In genomic region chr15:90154861-90155626, GRCh38 we compare ENCODE assay signal across 8 cellular contexts. TPM values are rescaled to one million over a fixed set of nuclear protein-coding genes. Genes with fewer than 3 reads are reported as not detected.
DNase-seq lines count a peak whose midpoint lies in the region; ATAC-seq, FAIRE-seq and TF ChIP-seq lines count a peak whose summit lies in the region.

No MANE protein-coding gene starts in this region.

- H3K4me3 ChIP-seq in choroid plexus epithelial cell (ENCODE audit: low read depth, low read length) (no peak overlapping the region), pancreas (no peak overlapping the region)

- WGBS in pancreas, 2 donors, result 32% methylated on average over 16 of the region's 16 CpGs

- no TSS peak for BruUV-seq in Calu3 (replicated peaks; lab: Mats Ljungman, UMichigan)

- ATAC-seq in pancreas (peak; percentile 52 to 63 (median 54)), GM21786 (IDR thresholded peaks at IDR 0.05; ENCODE audit: unreplicated experiment) (no peak)
- ATAC-seq in activated CD8-positive, alpha-beta T cell treated with anti-CD3 and anti-CD28 coated beads for 36 hours, result no peak
- no peak for ATAC-seq in activated CD4-positive, CD25-positive, alpha-beta regulatory T cell treated with anti-CD3 and anti-CD28 coated beads, Interleukin-2, amount 50 U/mL, for 24 hours

- peak overlapping the region; percentile 56 to 85 (median 71) for H3K27ac ChIP-seq in pancreas

- TF ChIP-seq CTCF in Calu3 (IDR thresholded peaks at IDR 0.05; ENCODE audit: unreplicated experiment) (no peak), choroid plexus epithelial cell (conservative IDR thresholded peaks at IDR 0.05; ENCODE audit: low read depth, low read length) (no peak), pancreas (IDR thresholded peaks at IDR 0.05) (no peak)
- TF ChIP-seq CTCF in activated CD8-positive, alpha-beta T cell treated with anti-CD3 and anti-CD28 coated beads for 36 hours (IDR thresholded peaks at IDR 0.05), result no peak

- peaks cover 5% of the 10 kb centered on the region for H3K36me3 Mint-ChIP-seq in Calu3 (ENCODE audit: insufficient read depth, unreplicated experiment)
- H3K36me3 Mint-ChIP-seq in activated CD8-positive, alpha-beta T cell treated with anti-CD3 and anti-CD28 coated beads for 36 hours (ENCODE audit: low read depth), result no peaks in the 10 kb centered on the region

- H3K27me3 ChIP-seq in pancreas, result no peaks in the 10 kb centered on the region

- no peaks in the 10 kb centered on the region for H3K9me3 ChIP-seq in pancreas

- intact Hi-C loops in Calu3 (cut with micrococcal nuclease; ENCODE audit: unreplicated experiment) (no loop called here), pancreas (cut with DNase I) (no loop called here)
- intact Hi-C loops in activated CD8-positive, alpha-beta T cell treated with anti-CD3 and anti-CD28 coated beads for 36 hours (cut with micrococcal nuclease), result no loop called here

- no peaks in the 10 kb centered on the region for H3K9me3 Mint-ChIP-seq in Calu3 (ENCODE audit: low read depth, unreplicated experiment)
- H3K9me3 Mint-ChIP-seq in activated CD8-positive, alpha-beta T cell treated with anti-CD3 and anti-CD28 coated beads for 36 hours, result no peaks in the 10 kb centered on the region

- peaks cover 32 to 40% (median 36%) of the 10 kb centered on the region in 3 donors for H3K4me1 ChIP-seq in pancreas

- no peaks in the 10 kb centered on the region for H3K36me3 ChIP-seq in pancreas

- FAIRE-seq in pancreas (lab: Jason Lieb, UNC), result no peak

- CTCF ChIA-PET in Calu3 (lab: Charles Lee), result interaction anchor here (0.7 to 1.3 kb wide), 3 partner anchors 66 to 110 kb away, joined by 4 to 5 read pairs (median 4); partner anchors contain the start of genes CIB1, GDPGP1 and NGRN
- CTCF ChIA-PET in activated CD8-positive, alpha-beta T cell treated with anti-CD3 and anti-CD28 coated beads for 36 hours (lab: Charles Lee), result interaction anchor here (1.1 kb wide), 1 partner anchor 64 kb away, joined by 3 read pairs; no protein-coding TSS in a partner anchor

- peak; percentile 24 for DNase-seq in Calu3
- peak; percentile 53 for DNase-seq in NCI-H226
- DNase-seq in choroid plexus epithelial cell (ENCODE audit: low read depth), result peak; percentile 56
- DNase-seq in pancreas, result peak; percentile 25 to 84 (median 74)
- DNase-seq in activated CD8-positive, alpha-beta T cell treated with anti-CD3 and anti-CD28 coated beads for 36 hours, result no peak
- DNase-seq in NCI-H748 (lab: John Stamatoyannopoulos, UW; ENCODE audit: unreplicated experiment), result no peak

- H3K4me3 Mint-ChIP-seq in Calu3 (ENCODE audit: low read depth, unreplicated experiment), result no peak overlapping the region
- H3K4me3 Mint-ChIP-seq in activated CD8-positive, alpha-beta T cell treated with anti-CD3 and anti-CD28 coated beads for 36 hours, result no peak overlapping the region

- H3K4me1 Mint-ChIP-seq in Calu3 (ENCODE audit: low read depth, unreplicated experiment), result peaks cover 38% of the 10 kb centered on the region
- peaks cover 5% of the 10 kb centered on the region for H3K4me1 Mint-ChIP-seq in activated CD8-positive, alpha-beta T cell treated with anti-CD3 and anti-CD28 coated beads for 36 hours (ENCODE audit: low read depth)

- no peaks in the 10 kb centered on the region for H3K27me3 Mint-ChIP-seq in Calu3 (ENCODE audit: unreplicated experiment)
- H3K27me3 Mint-ChIP-seq in activated CD8-positive, alpha-beta T cell treated with anti-CD3 and anti-CD28 coated beads for 36 hours, result no peaks in the 10 kb centered on the region

- H3K27ac Mint-ChIP-seq in Calu3 (ENCODE audit: unreplicated experiment), result no peak overlapping the region
- no peak overlapping the region for H3K27ac Mint-ChIP-seq in activated CD8-positive, alpha-beta T cell treated with anti-CD3 and anti-CD28 coated beads for 36 hours

- POLR2A ChIA-PET in activated CD8-positive, alpha-beta T cell treated with anti-CD3 and anti-CD28 coated beads for 36 hours (lab: Charles Lee), result interaction anchor here (0.6 kb wide), 1 partner anchor 308 kb away, joined by 3 read pairs; no protein-coding TSS in a partner anchor

RNA-seq across cellular contexts. Expression of gene SEMA4B, which starts 46.1 kb away (rescaled TPM):
- total RNA-seq in Calu3 (2022) (67.3 and 73.0 TPM in 2 replicates), pancreas (10 to 100 TPM; 33.1 to 63.9 (median 38.4) TPM)
- polyA plus RNA-seq in pancreas, result 10 to 100 TPM; 32.5 to 39.3 TPM
- 1 to 10 TPM; 5.3 to 6.2 TPM for total RNA-seq in activated CD8-positive, alpha-beta T cell treated with anti-CD3 and anti-CD28 coated beads for 36 hours

RNA-seq across cellular contexts. Expression of gene IDH2, which starts 52.8 kb away (rescaled TPM):
- total RNA-seq in Calu3 (2022), result 96.1 and 108 TPM in 2 replicates
- 100 to 1,000 TPM; 107 to 128 (median 114) TPM for total RNA-seq in pancreas
- polyA plus RNA-seq in pancreas, result 10 to 100 TPM; 53.6 to 55.7 TPM
- 100 to 1,000 TPM; 171 to 180 TPM for total RNA-seq in activated CD8-positive, alpha-beta T cell treated with anti-CD3 and anti-CD28 coated beads for 36 hours

Comparison
In these comparisons a context has a peak if more than half of its experiments do, and no peak if none do; other contexts are left out.
1. DNase-seq: peak in Calu3 (single experiment), NCI-H226 (single experiment), choroid plexus epithelial cell (single experiment) and pancreas (6 of 6); none in activated CD8-positive, alpha-beta T cell treated with anti-CD3 and anti-CD28 coated beads for 36 hours (single experiment) and NCI-H748 (single experiment).
2. ATAC-seq: peak in pancreas (4 of 4); none in GM21786 (single experiment), activated CD8-positive, alpha-beta T cell treated with anti-CD3 and anti-CD28 coated beads for 36 hours (single experiment) and activated CD4-positive, CD25-positive, alpha-beta regulatory T cell treated with anti-CD3 and anti-CD28 coated beads, Interleukin-2, amount 50 U/mL, for 24 hours (0 of 2).